In the genomic region with DNA sequence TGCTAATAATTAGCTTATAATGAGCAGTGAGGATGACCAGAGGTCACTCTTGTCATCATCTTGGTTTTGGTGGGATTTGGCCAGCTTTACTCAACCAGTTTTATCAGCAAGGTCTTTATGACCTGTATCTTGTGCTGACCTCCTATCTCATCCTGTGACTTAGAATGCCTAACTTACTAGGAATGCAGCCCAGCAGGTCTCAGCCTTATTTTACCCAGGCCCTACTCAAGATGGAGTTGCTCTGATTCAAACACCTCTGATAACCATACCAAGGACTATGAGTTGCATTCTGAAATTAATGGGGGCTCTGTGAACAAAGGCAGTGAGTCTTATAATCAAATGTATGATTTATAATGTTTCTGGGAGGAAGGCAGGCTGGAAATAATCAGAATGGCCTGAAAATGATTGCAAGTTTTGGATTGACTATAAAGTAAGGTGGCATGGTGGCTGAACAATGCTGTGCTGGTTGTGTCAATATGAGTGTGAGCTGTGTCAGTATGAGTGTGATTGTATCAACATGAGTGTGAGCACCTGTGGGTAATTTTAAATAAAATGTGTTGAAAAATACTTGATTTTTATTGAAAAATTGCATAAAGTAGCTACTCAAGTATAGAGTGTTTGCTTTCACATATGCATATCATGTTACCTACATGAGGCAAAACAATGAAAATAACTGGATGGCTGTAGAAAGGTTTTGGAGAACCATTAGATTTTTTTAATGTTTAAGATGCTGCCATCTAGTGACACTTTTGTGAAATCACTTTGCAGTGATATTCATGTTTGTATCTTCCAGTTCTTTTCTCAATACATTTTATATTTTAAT, we compare ENCODE assay signal across 7 cellular contexts.
DNase-seq lines count a peak whose midpoint lies in the region; ATAC-seq and TF ChIP-seq lines count a peak whose summit lies in the region.

No MANE protein-coding gene starts in this region.

- peak; percentile 41 for DNase-seq in GM12865 (ENCODE audit: low read depth)
- peak; percentile 46 for DNase-seq in MV-4-11 (lab: John Stamatoyannopoulos, UW)
- peak; percentile 77 for DNase-seq in adipocyte (ENCODE audit: low read depth)
- no peak for DNase-seq in left lobe of liver (ENCODE audit: low spot score)
- no peak for DNase-seq in activated naive CD8-positive, alpha-beta T cell treated with anti-CD3 and anti-CD28 coated beads, Interleukin-2, amount 50 U/mL, for 24 hours
- no peak for DNase-seq in iPS-NIHi7 (ENCODE audit: extremely low spot score)

- H3K9me3 Mint-ChIP-seq in activated naive CD8-positive, alpha-beta T cell treated with anti-CD3 and anti-CD28 coated beads, Interleukin-2, amount 50 U/mL, for 24 hours: no peaks in the 10 kb centered on the region

- H3K4me1 Mint-ChIP-seq in activated naive CD8-positive, alpha-beta T cell treated with anti-CD3 and anti-CD28 coated beads, Interleukin-2, amount 50 U/mL, for 24 hours: peaks cover 2% of the 10 kb centered on the region

- no peaks in the 10 kb centered on the region for H3K36me3 Mint-ChIP-seq in activated naive CD8-positive, alpha-beta T cell treated with anti-CD3 and anti-CD28 coated beads, Interleukin-2, amount 50 U/mL, for 24 hours (ENCODE audit: low read depth)

- no peak overlapping the region for H3K9ac ChIP-seq in adipocyte (ENCODE audit: low read length)

- no peaks in the 10 kb centered on the region for H3K36me3 ChIP-seq in adipocyte (ENCODE audit: control insufficient read depth, insufficient read depth, low read length, severe bottlenecking)

- no peaks in the 10 kb centered on the region for H3K9me3 ChIP-seq in adipocyte (ENCODE audit: control insufficient read depth, low read length)

- H3K27me3 Mint-ChIP-seq in activated naive CD8-positive, alpha-beta T cell treated with anti-CD3 and anti-CD28 coated beads, Interleukin-2, amount 50 U/mL, for 24 hours: no peaks in the 10 kb centered on the region

- no peak overlapping the region for H3K27ac Mint-ChIP-seq in activated naive CD8-positive, alpha-beta T cell treated with anti-CD3 and anti-CD28 coated beads, Interleukin-2, amount 50 U/mL, for 24 hours

- no peaks in the 10 kb centered on the region for H3K4me1 ChIP-seq in adipocyte (ENCODE audit: control insufficient read depth, insufficient read depth, low read length)

- no peak overlapping the region for H3K4me3 Mint-ChIP-seq in activated naive CD8-positive, alpha-beta T cell treated with anti-CD3 and anti-CD28 coated beads, Interleukin-2, amount 50 U/mL, for 24 hours

- peak; percentile 29 for TF ChIP-seq CTCF in GM12865 (IDR thresholded peaks at IDR 0.05; ENCODE audit: insufficient read depth, low read depth, low read length, missing control alignments)

- ATAC-seq in GM21825 (IDR thresholded peaks at IDR 0.05; ENCODE audit: unreplicated experiment) (peak; percentile 43), left lobe of liver (peak; percentile 82)
- ATAC-seq in activated naive CD8-positive, alpha-beta T cell treated with anti-CD3 and anti-CD28 coated beads, Interleukin-2, amount 50 U/mL, for 24 hours: no peak

- no peak overlapping the region for H3K4me3 ChIP-seq in GM12865 (ENCODE audit: low read depth, low read length)
- no peak overlapping the region for H3K4me3 ChIP-seq in adipocyte (ENCODE audit: low read length)

- no peaks in the 10 kb centered on the region for H3K27me3 ChIP-seq in adipocyte (replicated peaks; ENCODE audit: control insufficient read depth, insufficient read depth, low read length)

Comparison
In these comparisons a context has a peak if more than half of its experiments do, and no peak if none do; other contexts are left out.
1. DNase-seq: peak in GM12865 (single experiment), MV-4-11 (single experiment) and adipocyte (single experiment); none in left lobe of liver (single experiment), activated naive CD8-positive, alpha-beta T cell treated with anti-CD3 and anti-CD28 coated beads, Interleukin-2, amount 50 U/mL, for 24 hours (single experiment) and iPS-NIHi7 (single experiment).